9 cellular contexts compared by ENCODE assay signal in genomic region chr17:59848385-59848668, GRCh38. TPM values are rescaled to one million over a fixed set of nuclear protein-coding genes. Genes with fewer than 3 reads are reported as not detected.
DNase-seq lines count a peak whose midpoint lies in the region; ATAC-seq and TF ChIP-seq lines count a peak whose summit lies in the region.
"Had no signal": no experiment of that assay in that cellular context is flagged by ENCODE, and none has a peak within 500 bp of the region (broad histone marks: within the 10 kb centered on the region; RNA-seq: fewer than 3 reads in every experiment).

No MANE protein-coding gene starts in this region.

- H3K9me3 Mint-ChIP-seq in activated T-cell treated with anti-CD3 and anti-CD28 coated beads, Interleukin-2, amount 50 U/mL, for 72 hours: no peaks in the 10 kb centered on the region
- H3K9me3 Mint-ChIP-seq in activated T-cell treated with anti-CD3 and anti-CD28 coated beads, Interleukin-2, amount 50 U/mL, for 4 hours: no peaks in the 10 kb centered on the region

- H3K9me3 ChIP-seq in liver (ENCODE audit: control insufficient read depth in 4 of 4, low read length in 3 of 4): no peaks in the 10 kb centered on the region
- H3K9me3 ChIP-seq in suprapubic skin: no peaks in the 10 kb centered on the region

- H3K27ac Mint-ChIP-seq in activated T-cell treated with anti-CD3 and anti-CD28 coated beads, Interleukin-2, amount 50 U/mL, for 72 hours: peak overlapping the region; percentile 85

- H3K36me3 ChIP-seq in liver (ENCODE audit: control insufficient read depth in 4 of 4, insufficient read depth in 3 of 4, low read depth in 1 of 4, low read length in 3 of 4) (no peaks in the 10 kb centered on the region), suprapubic skin (no peaks in the 10 kb centered on the region)

- no peaks in the 10 kb centered on the region for H3K27me3 Mint-ChIP-seq in activated T-cell treated with anti-CD3 and anti-CD28 coated beads, Interleukin-2, amount 50 U/mL, for 72 hours (ENCODE audit: low read depth)
- H3K27me3 Mint-ChIP-seq in activated T-cell treated with anti-CD3 and anti-CD28 coated beads, Interleukin-2, amount 50 U/mL, for 4 hours (ENCODE audit: low read depth): no peaks in the 10 kb centered on the region

- TF ChIP-seq CTCF in VCaP (conservative IDR thresholded peaks at IDR 0.05) (no peak), liver (IDR thresholded peaks at IDR 0.05; ENCODE audit: low read depth, low read length, missing input control) (no peak), suprapubic skin (IDR thresholded peaks at IDR 0.05) (no peak)

- no peak overlapping the region for H3K9ac ChIP-seq in liver (ENCODE audit: low read depth in 1 of 2, low read length in 2 of 2)

- no peak for TF ChIP-seq RAD21 in liver (IDR thresholded peaks at IDR 0.05)

- ATAC-seq in activated T-cell treated with anti-CD3 and anti-CD28 coated beads, Interleukin-2, amount 50 U/mL, for 72 hours (replicated peaks in 1 of 2): no peak
- ATAC-seq in activated T-cell treated with anti-CD3 and anti-CD28 coated beads, Interleukin-2, amount 50 U/mL, for 4 hours: no peak
- ATAC-seq in GM18502 (IDR thresholded peaks at IDR 0.05; ENCODE audit: poor library complexity, unreplicated experiment): no peak

- 66% methylated on average over 6 of the region's 6 CpGs for WGBS in liver
- 96% methylated on average over 6 of the region's 6 CpGs for WGBS in suprapubic skin

- peak overlapping the region; percentile 60 to 69 for H3K4me3 Mint-ChIP-seq in activated T-cell treated with anti-CD3 and anti-CD28 coated beads, Interleukin-2, amount 50 U/mL, for 72 hours
- H3K4me3 Mint-ChIP-seq in activated T-cell treated with anti-CD3 and anti-CD28 coated beads, Interleukin-2, amount 50 U/mL, for 4 hours: no peak overlapping the region

- H3K4me1 ChIP-seq in liver (ENCODE audit: control insufficient read depth in 4 of 4, insufficient read depth in 4 of 4, low read length in 3 of 4) (peaks cover 12 to 39% (median 32%) of the 10 kb centered on the region in 4 donors), suprapubic skin (peaks cover 85% of the 10 kb centered on the region)

- H3K27ac ChIP-seq in VCaP (peak overlapping the region; percentile 84; the same call in 1 of the 2 replicates), liver (ENCODE audit: low read depth in 1 of 2, low read length in 2 of 2) (peak overlapping the region; percentile 62 to 96), suprapubic skin (peak overlapping the region; percentile 97)

- H3K36me3 Mint-ChIP-seq in activated T-cell treated with anti-CD3 and anti-CD28 coated beads, Interleukin-2, amount 50 U/mL, for 72 hours (ENCODE audit: insufficient read depth in 2 of 2): peaks cover 4 to 7% of the 10 kb centered on the region in 2 donors
- H3K36me3 Mint-ChIP-seq in activated T-cell treated with anti-CD3 and anti-CD28 coated beads, Interleukin-2, amount 50 U/mL, for 4 hours (ENCODE audit: insufficient read depth): peaks cover under 1% of the 10 kb centered on the region

- H3K4me1 Mint-ChIP-seq in activated T-cell treated with anti-CD3 and anti-CD28 coated beads, Interleukin-2, amount 50 U/mL, for 72 hours (ENCODE audit: low read depth): peaks cover 94% of the 10 kb centered on the region
- peaks cover 65% of the 10 kb centered on the region for H3K4me1 Mint-ChIP-seq in activated T-cell treated with anti-CD3 and anti-CD28 coated beads, Interleukin-2, amount 50 U/mL, for 4 hours (ENCODE audit: low read depth)

- no peak for TF ChIP-seq EP300 in suprapubic skin (IDR thresholded peaks at IDR 0.05)

- H3K27me3 ChIP-seq in liver (ENCODE audit: control insufficient read depth in 4 of 4, insufficient read depth in 4 of 4, low read length in 3 of 4): no peaks in the 10 kb centered on the region
- no peaks in the 10 kb centered on the region for H3K27me3 ChIP-seq in suprapubic skin

- no peak for TF ChIP-seq POLR2A in suprapubic skin (IDR thresholded peaks at IDR 0.05)

- H3K4me3 ChIP-seq in liver (ENCODE audit: low read depth in 1 of 3, low read length in 3 of 3) (no peak overlapping the region), suprapubic skin (no peak overlapping the region)

- DNase-seq in activated T-cell treated with anti-CD3 and anti-CD28 coated beads, Interleukin-2, amount 50 U/mL, for 72 hours: no peak
- DNase-seq in activated T-cell treated with anti-CD3 and anti-CD28 coated beads, Interleukin-2, amount 50 U/mL, for 4 hours: no peak
- DNase-seq in suprapubic skin (ENCODE audit: low spot score in 2 of 2): no peak
- no peak for DNase-seq in NCI-H82 (lab: John Stamatoyannopoulos, UW)
- DNase-seq in NCI-H2196 treated with DMSO at 0.1 percent for 48 hours (lab: John Stamatoyannopoulos, UW; ENCODE audit: unreplicated experiment): no peak
- DNase-seq: NCI-H2171 had no signal

TF ChIP-seq in liver, 16 proteins besides CTCF, POLR2A, EP300 and RAD21:
- TF ChIP-seq TAF1 (conservative IDR thresholded peaks at IDR 0.05) (no peak), SP1 (IDR thresholded peaks at IDR 0.05) (no peak), ATF3 (IDR thresholded peaks at IDR 0.05) (no peak), REST (IDR thresholded peaks at IDR 0.05) (no peak), MAX (IDR thresholded peaks at IDR 0.05) (no peak), GABPA (IDR thresholded peaks at IDR 0.05 in 1 of 2, conservative IDR thresholded peaks at IDR 0.05 in 1 of 2) (no peak), HNF4A (conservative IDR thresholded peaks at IDR 0.05) (no peak)

RNA-seq across cellular contexts. Expression of gene TUBD1, which starts 44.4 kb away (rescaled TPM):
- total RNA-seq in activated T-cell treated with anti-CD3 and anti-CD28 coated beads, Interleukin-2, amount 50 U/mL, for 72 hours: 10 to 100 TPM; 13.8 to 14.3 TPM
- 1 to 10 TPM; 6.5 to 9.6 (median 8.0) TPM for total RNA-seq in activated T-cell treated with anti-CD3 and anti-CD28 coated beads, Interleukin-2, amount 50 U/mL, for 4 hours
- total RNA-seq in liver (10 to 100 TPM in 1 of 2 donors, 1 to 10 TPM in 1; 8.5 to 12.7 TPM), suprapubic skin (10 to 100 TPM in 2 of 4 donors, 1 to 10 TPM in 2; 4.2 to 18.9 (median 9.1) TPM)
- polyA plus RNA-seq in liver: 1 to 10 TPM; 2.1 to 3.5 TPM

RNA-seq across cellular contexts. Expression of gene RPS6KB1, which starts 44.6 kb away (rescaled TPM):
- total RNA-seq in activated T-cell treated with anti-CD3 and anti-CD28 coated beads, Interleukin-2, amount 50 U/mL, for 72 hours: 10 to 100 TPM; 65.8 to 68.8 TPM
- 10 to 100 TPM; 45.3 to 50.1 (median 49.6) TPM for total RNA-seq in activated T-cell treated with anti-CD3 and anti-CD28 coated beads, Interleukin-2, amount 50 U/mL, for 4 hours
- 10 to 100 TPM; 17.2 to 22.1 TPM for total RNA-seq in liver
- 10 to 100 TPM in 1 of 2 donors, 1 to 10 TPM in 1; 5.6 to 13.4 TPM for polyA plus RNA-seq in liver
- total RNA-seq in suprapubic skin: 10 to 100 TPM; 21.1 to 77.5 (median 28.4) TPM
